Comparison of ENCODE assay signal across 9 cellular contexts in genomic region chr3:123489400-123490004, GRCh38. TPM values are rescaled to one million over a fixed set of nuclear protein-coding genes. Genes with fewer than 3 reads are reported as not detected.
DNase-seq lines count a peak whose midpoint lies in the region; ATAC-seq, FAIRE-seq and TF ChIP-seq lines count a peak whose summit lies in the region.
"Had no signal": no experiment of that assay in that cellular context is flagged by ENCODE, and none has a peak within 500 bp of the region (broad histone marks: within the 10 kb centered on the region; RNA-seq: fewer than 3 reads in every experiment).

No MANE protein-coding gene starts in this region.

- CTCF ChIA-PET in Panc1 (lab: Charles Lee), result interaction anchor here (0.6 to 1.0 kb wide), 3 partner anchors 147 to 160 kb away, joined by 3 read pairs; no protein-coding TSS in a partner anchor

- H3K4me3 ChIP-seq in Panc1 (ENCODE audit: low read depth in 2 of 2, low read length in 2 of 2), result no peak overlapping the region
- H3K4me3 ChIP-seq in cardiac muscle cell, result no peak overlapping the region
- H3K4me3 ChIP-seq in prostate gland, result no peak overlapping the region

- no TSS peak for BruUV-seq in Panc1 (replicated peaks; lab: Mats Ljungman, UMichigan)

- H3K27ac Mint-ChIP-seq in activated naive CD8-positive, alpha-beta T cell treated with anti-CD3 and anti-CD28 coated beads, Interleukin-2, amount 50 U/mL, for 24 hours, result no peak overlapping the region
- H3K27ac Mint-ChIP-seq: activated B cell treated with CpG ODN at 0.5 μM for 24 hours had no signal

- H3K9me3 ChIP-seq in Panc1 (ENCODE audit: control insufficient read depth, insufficient read depth, low read depth, low read length) (no peaks in the 10 kb centered on the region), cardiac muscle cell (ENCODE audit: low read depth) (no peaks in the 10 kb centered on the region), prostate gland (no peaks in the 10 kb centered on the region)

- H3K27me3 ChIP-seq in Panc1 (ENCODE audit: control insufficient read depth, insufficient read depth, low read length), result no peaks in the 10 kb centered on the region
- H3K27me3 ChIP-seq in cardiac muscle cell, result no peaks in the 10 kb centered on the region
- no peaks in the 10 kb centered on the region for H3K27me3 ChIP-seq in prostate gland (replicated peaks; ENCODE audit: insufficient read depth)

- ATAC-seq in Panc1, result peak; percentile 88
- no peak for ATAC-seq in activated naive CD8-positive, alpha-beta T cell treated with anti-CD3 and anti-CD28 coated beads, Interleukin-2, amount 50 U/mL, for 24 hours
- ATAC-seq in HG02642 (IDR thresholded peaks at IDR 0.05; ENCODE audit: poor library complexity, unreplicated experiment), result no peak

- DNase-seq in DMS 273 (lab: John Stamatoyannopoulos, UW; ENCODE audit: unreplicated experiment) (peak; percentile 89), HTR-8/SVneo (ENCODE audit: insufficient read length, low spot score) (peak; percentile 75), Panc1 (ENCODE audit: low read depth, low spot score) (peak; percentile 52), cardiac muscle cell (ENCODE audit: low read depth in 1 of 2, low spot score in 1 of 2) (peak; percentile 77 to 86), prostate gland (ENCODE audit: low spot score) (peak; percentile 31), cortex of kidney (lab: John Stamatoyannopoulos, UW) (no peak)
- DNase-seq in activated naive CD8-positive, alpha-beta T cell treated with anti-CD3 and anti-CD28 coated beads, Interleukin-2, amount 50 U/mL, for 24 hours, result peak; percentile 58
- DNase-seq: activated B cell treated with CpG ODN at 0.5 μM for 24 hours had no signal

- WGBS in prostate gland, result 5% methylated on average over 8 of the region's 8 CpGs

- in situ Hi-C loops in Panc1 (cut with HindIII; ENCODE audit: low pct_unique_long_range_greater_than_20kb, low sequenced_read_pairs), result no loop called here

- no peak overlapping the region for H3K27ac ChIP-seq in Panc1 (ENCODE audit: low read length)
- H3K27ac ChIP-seq in cardiac muscle cell, result peak overlapping the region; percentile 70
- no peak overlapping the region for H3K27ac ChIP-seq in prostate gland

- H3K4me1 ChIP-seq in Panc1 (ENCODE audit: control insufficient read depth, insufficient read depth, low read length) (no peaks in the 10 kb centered on the region), cardiac muscle cell (ENCODE audit: low read depth) (peaks cover 49% of the 10 kb centered on the region), prostate gland (replicated peaks) (no peaks in the 10 kb centered on the region)

- no peaks in the 10 kb centered on the region for H3K9me3 Mint-ChIP-seq in activated naive CD8-positive, alpha-beta T cell treated with anti-CD3 and anti-CD28 coated beads, Interleukin-2, amount 50 U/mL, for 24 hours
- H3K9me3 Mint-ChIP-seq: activated B cell treated with CpG ODN at 0.5 μM for 24 hours had no signal

- POLR2A ChIA-PET in Panc1 (lab: Charles Lee), result no interaction called here

- H3K4me3 Mint-ChIP-seq in activated naive CD8-positive, alpha-beta T cell treated with anti-CD3 and anti-CD28 coated beads, Interleukin-2, amount 50 U/mL, for 24 hours, result no peak overlapping the region
- H3K4me3 Mint-ChIP-seq: activated B cell treated with CpG ODN at 0.5 μM for 24 hours had no signal

- intact Hi-C loops in Panc1 (cut with micrococcal nuclease; ENCODE audit: unreplicated experiment), result loop anchor here (1.0 kb wide), 1 partner anchor 161 kb away; no protein-coding TSS in a partner anchor
- intact Hi-C loops in prostate gland (cut with DNase I), result loop anchor here (1.0 to 5.0 kb wide), 4 partner anchors 37 to 202 kb away; no protein-coding TSS in a partner anchor

- FAIRE-seq in HTR-8/SVneo (lab: Jason Lieb, UNC), result no peak

- no peaks in the 10 kb centered on the region for H3K4me1 Mint-ChIP-seq in activated naive CD8-positive, alpha-beta T cell treated with anti-CD3 and anti-CD28 coated beads, Interleukin-2, amount 50 U/mL, for 24 hours
- H3K4me1 Mint-ChIP-seq: activated B cell treated with CpG ODN at 0.5 μM for 24 hours had no signal

- peaks cover 6% of the 10 kb centered on the region for H3K36me3 Mint-ChIP-seq in activated naive CD8-positive, alpha-beta T cell treated with anti-CD3 and anti-CD28 coated beads, Interleukin-2, amount 50 U/mL, for 24 hours (ENCODE audit: low read depth)

- H3K36me3 ChIP-seq in Panc1 (ENCODE audit: control insufficient read depth, insufficient read depth, low read length), result peaks cover 8% of the 10 kb centered on the region; the same call in 1 of the 2 replicates
- no peaks in the 10 kb centered on the region for H3K36me3 ChIP-seq in cardiac muscle cell
- no peaks in the 10 kb centered on the region for H3K36me3 ChIP-seq in prostate gland

- TF ChIP-seq CTCF in Panc1 (IDR thresholded peaks at IDR 0.05), result peak; percentile 95
- TF ChIP-seq CTCF in cardiac muscle cell (IDR thresholded peaks at IDR 0.05; ENCODE audit: low read depth, low read length), result peak; percentile 98
- peak; percentile 49 to 87 (median 75) for TF ChIP-seq CTCF in prostate gland (IDR thresholded peaks at IDR 0.05)

- no peak for TF ChIP-seq POLR2A in prostate gland (IDR thresholded peaks at IDR 0.05)

- H3K27me3 Mint-ChIP-seq in activated naive CD8-positive, alpha-beta T cell treated with anti-CD3 and anti-CD28 coated beads, Interleukin-2, amount 50 U/mL, for 24 hours, result no peaks in the 10 kb centered on the region

RNA-seq across cellular contexts. Expression of gene ADCY5, which starts 40.6 kb away (rescaled TPM):
- total RNA-seq in Panc1 (2021; ENCODE audit: unreplicated experiment) (1.4 TPM), cardiac muscle cell (47.7 and 93.7 TPM in 2 replicates), prostate gland (10 to 100 TPM; 12.9 to 69.6 TPM)
- 2.5 TPM for polyA plus RNA-seq in Panc1 (2012; ENCODE audit: insufficient read length)
- polyA plus RNA-seq in cardiac muscle cell, result 38.4 and 74.0 TPM in 2 replicates
- total RNA-seq: activated B cell treated with CpG ODN at 0.5 μM for 24 hours had no signal
